ENCODE assay signal across 19 cellular contexts in the genomic region with DNA sequence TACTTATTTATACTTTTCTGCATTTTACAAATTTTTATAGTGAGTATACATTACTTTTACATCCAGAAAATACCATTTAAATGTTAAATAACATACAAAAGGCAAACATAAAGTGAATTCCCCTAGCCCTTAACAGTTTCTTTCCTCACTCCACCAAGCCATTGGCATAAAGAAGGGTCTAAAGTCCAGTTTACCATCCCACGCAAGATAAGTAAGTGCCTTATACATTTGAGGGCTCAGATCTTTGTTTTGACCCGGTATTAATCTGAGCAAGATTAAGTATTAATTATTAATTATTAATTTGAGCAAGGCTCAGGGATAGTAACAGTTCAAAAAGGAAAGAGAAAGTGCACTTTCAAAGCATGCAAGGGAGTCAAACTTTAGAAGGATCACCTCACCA.
"Had no signal": no experiment of that assay in that cellular context is flagged by ENCODE, and none has a peak within 500 bp of the region (broad histone marks: within the 10 kb centered on the region; RNA-seq: fewer than 3 reads in every experiment).

No MANE protein-coding gene starts in this region.

- DNase-seq: IMR-90, Kasumi-1, MM.1S, NCI-H1092 treated with DMSO at 0.1 percent for 48 hours, NCI-H1436, NCI-H2029, NCI-H2081 treated with DMSO at 0.1 percent for 48 hours, NCI-H2171, NCI-H226, NCI-H446, NCI-H510A, NCI-H69, NCI-H774, RPMI8226, SHP77 had no signal

- H3K9ac ChIP-seq: KMS-11 had no signal

- ATAC-seq: HepG2, SK-N-SH treated with all-trans-retinoic acid at 6 μM for 48 hours had no signal

- FAIRE-seq: HepG2, RCC 7860 had no signal

- H3K27ac ChIP-seq: KMS-11 had no signal
